In the genomic region with DNA sequence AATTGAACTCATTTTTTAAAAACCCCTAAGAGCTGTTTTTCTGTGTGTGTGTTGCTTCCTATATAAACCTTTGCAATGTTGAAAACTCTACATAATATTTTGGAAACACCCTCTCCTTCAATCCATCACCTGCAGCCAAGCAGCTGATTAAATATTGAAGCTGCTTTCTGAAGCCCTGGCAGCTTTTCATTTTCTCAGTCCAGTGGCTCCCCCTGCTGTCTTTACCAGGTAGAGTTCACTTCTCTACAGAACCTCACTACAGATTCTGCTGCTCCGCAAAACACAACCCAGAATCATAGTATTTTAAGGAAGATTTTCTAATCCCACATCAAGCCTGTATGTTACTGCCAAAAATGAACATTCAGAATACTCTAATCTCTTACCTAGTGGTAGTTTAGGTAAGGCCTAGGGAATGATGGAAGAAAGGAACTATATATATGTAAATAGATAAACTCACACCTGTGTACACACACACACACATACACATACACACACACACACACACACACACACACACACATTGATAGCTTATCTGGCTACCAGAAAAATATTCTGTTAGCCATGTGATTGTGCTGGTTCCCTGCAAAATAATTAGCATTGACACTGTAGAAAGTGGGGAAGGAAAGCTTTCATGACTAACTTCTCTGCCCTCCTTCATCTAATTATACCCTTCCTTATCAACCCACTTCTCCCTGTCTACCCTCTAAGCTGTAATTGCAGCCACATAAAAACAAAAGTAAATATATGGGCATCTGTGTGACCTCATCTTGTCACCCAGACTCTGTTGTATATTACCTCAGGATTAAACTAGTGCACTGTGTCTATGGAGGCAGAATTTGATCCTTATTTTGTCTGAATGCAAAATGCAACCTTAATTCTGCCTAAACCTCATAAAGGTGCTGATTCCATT, we compare ENCODE assay signal across 8 cellular contexts.
DNase-seq lines count a peak whose midpoint lies in the region; ATAC-seq and TF ChIP-seq lines count a peak whose summit lies in the region.

No MANE protein-coding gene starts in this region.

- no peak overlapping the region for H3K18ac ChIP-seq in mesendoderm (ENCODE audit: low read length)

- H2AFZ ChIP-seq in OCI-LY1 (ENCODE audit: low read length) = no peak overlapping the region

- H4K5ac ChIP-seq in mesendoderm (ENCODE audit: low read length) = no peak overlapping the region

- H3K79me2 ChIP-seq in OCI-LY1 (ENCODE audit: insufficient read depth, low read length) (no peaks in the 10 kb centered on the region), mesendoderm (ENCODE audit: control insufficient read depth, insufficient read depth, low read length) (no peaks in the 10 kb centered on the region)

- H3K27me3 ChIP-seq in OCI-LY1 (ENCODE audit: insufficient read depth, low read length) (no peaks in the 10 kb centered on the region), mesendoderm (ENCODE audit: insufficient read depth, low read length, poor library complexity) (no peaks in the 10 kb centered on the region)

- H3K4ac ChIP-seq in mesendoderm (ENCODE audit: low read depth, low read length) = no peak overlapping the region

- H3K56ac ChIP-seq in mesendoderm (ENCODE audit: low read length) = no peak overlapping the region

- peaks cover 14% of the 10 kb centered on the region for H3K4me1 ChIP-seq in OCI-LY1 (ENCODE audit: insufficient read depth, low read length, severe bottlenecking)
- peaks cover 6% of the 10 kb centered on the region for H3K4me1 ChIP-seq in mesendoderm (ENCODE audit: control insufficient read depth, low read depth, low read length)

- H3K36me3 ChIP-seq in OCI-LY1 (ENCODE audit: insufficient read depth, low read length) (peaks cover 25% of the 10 kb centered on the region; the same call in 1 of the 2 replicates), mesendoderm (ENCODE audit: control insufficient read depth, insufficient read depth, low read length) (no peaks in the 10 kb centered on the region)

- H4K8ac ChIP-seq in mesendoderm (ENCODE audit: low read depth, low read length) = no peak overlapping the region

- WGBS in mesendoderm (ENCODE audit: extremely low coverage, insufficient coverage, low lambda C conversion rate) = no CpG with 5 or more reads among the region's 1 CpG

- H2BK15ac ChIP-seq in mesendoderm (replicated peaks; ENCODE audit: low read depth) = no peak overlapping the region

- H2BK120ac ChIP-seq in mesendoderm (ENCODE audit: low read depth, low read length) = no peak overlapping the region

- no peaks in the 10 kb centered on the region for H3K9me3 ChIP-seq in OCI-LY1 (ENCODE audit: low read length)

- H3K9ac ChIP-seq in OCI-LY1 (ENCODE audit: low read length) (no peak overlapping the region), mesendoderm (ENCODE audit: low read length) (no peak overlapping the region)

- peak; percentile 95 for TF ChIP-seq CTCF in OCI-LY1 (IDR thresholded peaks at IDR 0.05; ENCODE audit: low read length)

- ATAC-seq in GM21786 (IDR thresholded peaks at IDR 0.05; ENCODE audit: unreplicated experiment) = no peak
- ATAC-seq in HG02970 (IDR thresholded peaks at IDR 0.05; ENCODE audit: low FRiP score, unreplicated experiment) = no peak

- no peaks in the 10 kb centered on the region for H4K20me1 ChIP-seq in OCI-LY1 (ENCODE audit: insufficient read depth, low read length)

- H3K79me1 ChIP-seq in mesendoderm (ENCODE audit: low read length) = no peaks in the 10 kb centered on the region

- no peak overlapping the region for H3K4me3 ChIP-seq in Jurkat, Clone E6-1 (ENCODE audit: low read length)
- H3K4me3 ChIP-seq in OCI-LY1 (ENCODE audit: low read depth, low read length, poor library complexity, severe bottlenecking) = no peak overlapping the region
- H3K4me3 ChIP-seq in mesendoderm (ENCODE audit: low read length) = no peak overlapping the region

- H3K27ac ChIP-seq in OCI-LY1 (ENCODE audit: low read depth, low read length, poor library complexity, severe bottlenecking) (no peak overlapping the region), mesendoderm (ENCODE audit: low read depth, low read length) (no peak overlapping the region)

- H3K4me2 ChIP-seq in OCI-LY1 (ENCODE audit: low read length) = no peak overlapping the region
- H3K4me2 ChIP-seq in mesendoderm (ENCODE audit: low read length) = no peak overlapping the region

- H3K23ac ChIP-seq in mesendoderm (ENCODE audit: low read length) = no peak overlapping the region

- H2BK5ac ChIP-seq in mesendoderm (ENCODE audit: low read length) = no peak overlapping the region

- H3F3A ChIP-seq in OCI-LY1 (ENCODE audit: insufficient read depth, low read length) = no peaks in the 10 kb centered on the region

- H3K9me2 ChIP-seq in OCI-LY1 (ENCODE audit: low read depth, low read length) = no peaks in the 10 kb centered on the region

- no peak overlapping the region for H2AK5ac ChIP-seq in mesendoderm (ENCODE audit: low read length)

- DNase-seq in stimulated activated CD4-positive, alpha-beta T cell treated with anti-CD3 and anti-CD28 coated beads, Interleukin-2, amount 100 ng/mL, for 48 hours = peak; percentile 9 to 20
- DNase-seq in stimulated activated CD4-positive, alpha-beta T cell treated with anti-CD3 and anti-CD28 coated beads, Interleukin-12 subunit alpha, Interleukin-12 subunit beta, amount 100 ng/mL, for 4 hours = no peak
- DNase-seq in Jurkat, Clone E6-1 (ENCODE audit: low read depth, low spot score) = peak; percentile 6
- DNase-seq in dedifferentiated amniotic fluid mesenchymal stem cell (ENCODE audit: extremely low spot score) (peak; percentile 61), mesendoderm (peak; percentile 57)
